ENCODE assay signal across 2 cellular contexts in the genomic region with DNA sequence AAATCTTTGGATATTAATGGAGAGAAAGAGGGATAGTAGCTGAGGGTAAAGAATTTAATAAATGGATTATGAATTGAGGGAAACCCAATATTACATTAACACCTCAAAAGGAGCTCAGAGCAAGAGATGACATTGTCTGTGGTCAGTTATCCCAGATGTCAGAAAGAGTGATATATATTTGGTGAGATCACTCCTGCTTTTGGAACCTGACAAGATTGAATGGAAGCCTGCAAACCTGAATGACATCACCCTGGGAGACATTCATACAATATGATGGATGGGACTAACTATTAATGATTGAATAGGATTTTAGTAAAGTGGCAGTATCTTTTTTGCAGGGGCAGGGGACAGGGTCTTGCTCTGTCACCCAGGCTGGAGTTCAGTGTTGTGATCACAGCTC.
TF ChIP-seq lines count a peak whose summit lies in the region.

No MANE protein-coding gene starts in this region.

TF ChIP-seq in HEK293T, 16 proteins besides CTCF, POLR2A, EP300 and RAD21 (continued from another document):
- TF ChIP-seq PKNOX1 (IDR thresholded peaks at IDR 0.05) (peak; percentile 46), SP1 (IDR thresholded peaks at IDR 0.05) (no peak)
TF ChIP-seq in HEK293T: peak in this region for 1.

TF ChIP-seq in K562, 482 proteins besides CTCF, POLR2A, EP300 and RAD21 (continued from another document):
- TF ChIP-seq MEIS2 (IDR thresholded peaks at IDR 0.05; ENCODE audit: partially characterized antibody) (peak; percentile 68), PPARD (CRISPR knock-in tag; IDR thresholded peaks at IDR 0.05) (no peak), RNF219 (CRISPR knock-in tag; IDR thresholded peaks at IDR 0.05) (no peak), ATF3 (IDR thresholded peaks at IDR 0.05) (peak; percentile 62), ATF3 (CRISPR knock-in tag; conservative IDR thresholded peaks at IDR 0.05) (no peak), SPI1 (IDR thresholded peaks at IDR 0.05; ENCODE audit: borderline replicate concordance, low read depth, low read length) (no peak), PKNOX1 (IDR thresholded peaks at IDR 0.05) (peak; percentile 33; the same call in 1 of the 2 replicates)
- TF ChIP-seq, protein P1, sequence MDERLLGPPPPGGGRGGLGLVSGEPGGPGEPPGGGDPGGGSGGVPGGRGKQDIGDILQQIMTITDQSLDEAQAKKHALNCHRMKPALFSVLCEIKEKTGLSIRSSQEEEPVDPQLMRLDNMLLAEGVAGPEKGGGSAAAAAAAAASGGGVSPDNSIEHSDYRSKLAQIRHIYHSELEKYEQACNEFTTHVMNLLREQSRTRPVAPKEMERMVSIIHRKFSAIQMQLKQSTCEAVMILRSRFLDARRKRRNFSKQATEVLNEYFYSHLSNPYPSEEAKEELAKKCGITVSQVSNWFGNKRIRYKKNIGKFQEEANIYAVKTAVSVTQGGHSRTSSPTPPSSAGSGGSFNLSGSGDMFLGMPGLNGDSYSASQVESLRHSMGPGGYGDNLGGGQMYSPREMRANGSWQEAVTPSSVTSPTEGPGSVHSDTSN (CRISPR knock-in tag; IDR thresholded peaks at IDR 0.05; ENCODE audit: low read depth), result no peak
- TF ChIP-seq, protein P1 (tag; conservative IDR thresholded peaks at IDR 0.05; ENCODE audit: low read depth), result 0 out of 2 replicates have a peak, but pooled peaks have one; percentile 9
- TF ChIP-seq, protein P2, sequence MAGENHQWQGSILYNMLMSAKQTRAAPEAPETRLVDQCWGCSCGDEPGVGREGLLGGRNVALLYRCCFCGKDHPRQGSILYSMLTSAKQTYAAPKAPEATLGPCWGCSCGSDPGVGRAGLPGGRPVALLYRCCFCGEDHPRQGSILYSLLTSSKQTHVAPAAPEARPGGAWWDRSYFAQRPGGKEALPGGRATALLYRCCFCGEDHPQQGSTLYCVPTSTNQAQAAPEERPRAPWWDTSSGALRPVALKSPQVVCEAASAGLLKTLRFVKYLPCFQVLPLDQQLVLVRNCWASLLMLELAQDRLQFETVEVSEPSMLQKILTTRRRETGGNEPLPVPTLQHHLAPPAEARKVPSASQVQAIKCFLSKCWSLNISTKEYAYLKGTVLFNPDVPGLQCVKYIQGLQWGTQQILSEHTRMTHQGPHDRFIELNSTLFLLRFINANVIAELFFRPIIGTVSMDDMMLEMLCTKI (IDR thresholded peaks at IDR 0.05; ENCODE audit: partially characterized antibody), result no peak
- TF ChIP-seq, protein P3, sequence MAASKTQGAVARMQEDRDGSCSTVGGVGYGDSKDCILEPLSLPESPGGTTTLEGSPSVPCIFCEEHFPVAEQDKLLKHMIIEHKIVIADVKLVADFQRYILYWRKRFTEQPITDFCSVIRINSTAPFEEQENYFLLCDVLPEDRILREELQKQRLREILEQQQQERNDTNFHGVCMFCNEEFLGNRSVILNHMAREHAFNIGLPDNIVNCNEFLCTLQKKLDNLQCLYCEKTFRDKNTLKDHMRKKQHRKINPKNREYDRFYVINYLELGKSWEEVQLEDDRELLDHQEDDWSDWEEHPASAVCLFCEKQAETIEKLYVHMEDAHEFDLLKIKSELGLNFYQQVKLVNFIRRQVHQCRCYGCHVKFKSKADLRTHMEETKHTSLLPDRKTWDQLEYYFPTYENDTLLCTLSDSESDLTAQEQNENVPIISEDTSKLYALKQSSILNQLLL (CRISPR knock-in tag; IDR thresholded peaks at IDR 0.05; ENCODE audit: borderline replicate concordance), result no peak
